Comparison of ENCODE assay signal across 23 cellular contexts in genomic region chr16:68117884-68118283, GRCh38. TPM values are rescaled to one million over a fixed set of nuclear protein-coding genes. Genes with fewer than 3 reads are reported as not detected.
DNase-seq lines count a peak whose midpoint lies in the region; ATAC-seq, FAIRE-seq and TF ChIP-seq lines count a peak whose summit lies in the region.
"Had no signal": no experiment of that assay in that cellular context is flagged by ENCODE, and none has a peak within 500 bp of the region (broad histone marks: within the 10 kb centered on the region; RNA-seq: fewer than 3 reads in every experiment).

No MANE protein-coding gene starts in this region.

- no peak overlapping the region for H3K27ac Mint-ChIP-seq in activated naive CD4-positive, alpha-beta T cell treated with anti-CD3 and anti-CD28 coated beads, Interleukin-2, amount 50 U/mL, for 72 hours
- H3K27ac Mint-ChIP-seq in activated naive CD4-positive, alpha-beta T cell treated with anti-CD3 and anti-CD28 coated beads, Interleukin-2, amount 10 ng/mL, durations not matched to agents 7 days and 5 days: no peak overlapping the region
- peak overlapping the region; percentile 15 for H3K27ac Mint-ChIP-seq in T-helper 1 cell treated with Interleukin-12 subunit alpha and Interleukin-12 subunit beta and Interleukin-4 antibody, amounts not matched to agents 30 μg/mL and 1 μg/mL, for 36 hours
- peak overlapping the region; percentile 71 to 91 (median 87) for H3K27ac Mint-ChIP-seq in immature natural killer cell
- H3K27ac Mint-ChIP-seq in stimulated activated naive CD8-positive, alpha-beta T cell treated with anti-CD3 and anti-CD28 coated beads, Interleukin-15, amount 100 ng/mL, for 72 hours: no peak overlapping the region

- intact Hi-C loops in heart left ventricle (cut with DNase I): no loop called here

- no peak for TF ChIP-seq POLR2A in heart left ventricle (IDR thresholded peaks at IDR 0.05)

- H3K27ac ChIP-seq in heart left ventricle: no peak overlapping the region
- H3K27ac ChIP-seq: SJSA1, skin epidermis, tibial artery had no signal

- no peaks in the 10 kb centered on the region for H3K27me3 ChIP-seq in heart left ventricle
- H3K27me3 ChIP-seq: SJSA1, tibial artery had no signal

- no peak for FAIRE-seq in GM19239 (lab: Jason Lieb, UNC)
- FAIRE-seq: astrocyte had no signal

- no peak overlapping the region for H3K4me3 Mint-ChIP-seq in activated naive CD4-positive, alpha-beta T cell treated with anti-CD3 and anti-CD28 coated beads, Interleukin-2, amount 10 ng/mL, durations not matched to agents 7 days and 5 days
- H3K4me3 Mint-ChIP-seq in T-helper 1 cell treated with Interleukin-12 subunit alpha and Interleukin-12 subunit beta and Interleukin-4 antibody, amounts not matched to agents 30 μg/mL and 1 μg/mL, for 36 hours: peak overlapping the region; percentile 4
- H3K4me3 Mint-ChIP-seq in immature natural killer cell: peak overlapping the region; percentile 59 to 80 (median 73)
- no peak overlapping the region for H3K4me3 Mint-ChIP-seq in stimulated activated naive CD8-positive, alpha-beta T cell treated with anti-CD3 and anti-CD28 coated beads, Interleukin-15, amount 100 ng/mL, for 72 hours
- H3K4me3 Mint-ChIP-seq: WTC11 had no signal

- peaks cover under 1% of the 10 kb centered on the region in 2 donors for H3K9me3 Mint-ChIP-seq in activated naive CD4-positive, alpha-beta T cell treated with anti-CD3 and anti-CD28 coated beads, Interleukin-2, amount 50 U/mL, for 72 hours
- H3K9me3 Mint-ChIP-seq in activated naive CD4-positive, alpha-beta T cell treated with anti-CD3 and anti-CD28 coated beads, Interleukin-2, amount 10 ng/mL, durations not matched to agents 7 days and 5 days: no peaks in the 10 kb centered on the region
- H3K9me3 Mint-ChIP-seq in T-helper 1 cell treated with Interleukin-12 subunit alpha and Interleukin-12 subunit beta and Interleukin-4 antibody, amounts not matched to agents 30 μg/mL and 1 μg/mL, for 36 hours: peaks cover under 1% of the 10 kb centered on the region
- H3K9me3 Mint-ChIP-seq in immature natural killer cell: peaks cover 0 to 2% (median 0%) of the 10 kb centered on the region in 6 donors
- H3K9me3 Mint-ChIP-seq in stimulated activated naive CD8-positive, alpha-beta T cell treated with anti-CD3 and anti-CD28 coated beads, Interleukin-15, amount 100 ng/mL, for 72 hours: no peaks in the 10 kb centered on the region
- H3K9me3 Mint-ChIP-seq: WTC11 had no signal

- H3K27me3 Mint-ChIP-seq in activated naive CD4-positive, alpha-beta T cell treated with anti-CD3 and anti-CD28 coated beads, Interleukin-2, amount 10 ng/mL, durations not matched to agents 7 days and 5 days: no peaks in the 10 kb centered on the region
- no peaks in the 10 kb centered on the region for H3K27me3 Mint-ChIP-seq in T-helper 1 cell treated with Interleukin-12 subunit alpha and Interleukin-12 subunit beta and Interleukin-4 antibody, amounts not matched to agents 30 μg/mL and 1 μg/mL, for 36 hours (ENCODE audit: low read depth)
- no peaks in the 10 kb centered on the region for H3K27me3 Mint-ChIP-seq in immature natural killer cell (ENCODE audit: low read depth in 3 of 3)
- H3K27me3 Mint-ChIP-seq in stimulated activated naive CD8-positive, alpha-beta T cell treated with anti-CD3 and anti-CD28 coated beads, Interleukin-15, amount 100 ng/mL, for 72 hours: no peaks in the 10 kb centered on the region

- peaks cover 0 to 57% (median 11%) of the 10 kb centered on the region in 12 donors for H3K4me1 ChIP-seq in heart left ventricle
- H3K4me1 ChIP-seq: SJSA1 had no signal

- H3K4me1 Mint-ChIP-seq in activated naive CD4-positive, alpha-beta T cell treated with anti-CD3 and anti-CD28 coated beads, Interleukin-2, amount 10 ng/mL, durations not matched to agents 7 days and 5 days: peaks cover 44% of the 10 kb centered on the region
- peaks cover 46% of the 10 kb centered on the region for H3K4me1 Mint-ChIP-seq in T-helper 1 cell treated with Interleukin-12 subunit alpha and Interleukin-12 subunit beta and Interleukin-4 antibody, amounts not matched to agents 30 μg/mL and 1 μg/mL, for 36 hours (ENCODE audit: low read depth)
- peaks cover 97 to 100% of the 10 kb centered on the region in 2 donors for H3K4me1 Mint-ChIP-seq in immature natural killer cell
- peaks cover 86% of the 10 kb centered on the region for H3K4me1 Mint-ChIP-seq in stimulated activated naive CD8-positive, alpha-beta T cell treated with anti-CD3 and anti-CD28 coated beads, Interleukin-15, amount 100 ng/mL, for 72 hours

- WGBS in heart left ventricle, 4 donors: 95 to 96% (median 95%) methylated on average over 3 of the region's 3 CpGs

- CTCF ChIA-PET in activated naive CD4-positive, alpha-beta T cell treated with anti-CD3 and anti-CD28 coated beads, Interleukin-2, amount 10 ng/mL, durations not matched to agents 7 days and 5 days (lab: Charles Lee): interaction anchor here (1.1 to 2.6 kb wide), 2 partner anchors 15 to 24 kb away, joined by 3 to 5 read pairs; no protein-coding TSS in a partner anchor

- H3K36me3 ChIP-seq in heart left ventricle: peaks cover 0 to 6% (median 0%) of the 10 kb centered on the region in 9 donors
- H3K36me3 ChIP-seq: SJSA1 had no signal

- no peaks in the 10 kb centered on the region for H3K9me3 ChIP-seq in heart left ventricle
- H3K9me3 ChIP-seq: Caco-2, SJSA1, tibial artery had no signal

- ATAC-seq in activated naive CD4-positive, alpha-beta T cell treated with anti-CD3 and anti-CD28 coated beads, Interleukin-2, amount 50 U/mL, for 72 hours: peak; percentile 37 to 55
- peak; percentile 53 for ATAC-seq in stimulated activated naive CD8-positive, alpha-beta T cell treated with anti-CD3 and anti-CD28 coated beads, Interleukin-15, amount 100 ng/mL, for 72 hours
- no peak for ATAC-seq in heart left ventricle
- ATAC-seq: left ventricle myocardium superior, WTC11 had no signal

- no peak for TF ChIP-seq CTCF in heart left ventricle (IDR thresholded peaks at IDR 0.05)

- no peak overlapping the region for H3K4me3 ChIP-seq in heart left ventricle
- H3K4me3 ChIP-seq: SJSA1, skin epidermis, tibial artery had no signal

- no peak for DNase-seq in activated naive CD4-positive, alpha-beta T cell treated with anti-CD3 and anti-CD28 coated beads, Interleukin-2, amount 50 U/mL, for 72 hours (ENCODE audit: low spot score in 2 of 2)
- no peak for DNase-seq in activated naive CD4-positive, alpha-beta T cell treated with anti-CD3 and anti-CD28 coated beads, Interleukin-2, amount 10 ng/mL, durations not matched to agents 7 days and 5 days
- DNase-seq in immature natural killer cell: peak in 2 of 3 donors; percentile 16 to 26
- DNase-seq in stimulated activated naive CD8-positive, alpha-beta T cell treated with anti-CD3 and anti-CD28 coated beads, Interleukin-15, amount 100 ng/mL, for 72 hours: no peak
- no peak for DNase-seq in GM19239 (ENCODE audit: insufficient read length, low spot score)
- DNase-seq in heart left ventricle: no peak
- DNase-seq: activated naive CD4-positive, alpha-beta T cell; Caco-2; central memory CD4-positive, alpha-beta T cell; hippocampal formation; KBM-7; left ventricle myocardium superior; MV-4-11; NCI-H526; stimulated activated CD4-positive, alpha-beta T cell treated with anti-CD3 and anti-CD28 coated beads, Interleukin-2, amount 100 ng/mL, for 24 hours; stimulated activated naive CD4-positive, alpha-beta T cell; T-helper 9 cell; tibial artery had no signal

- peaks cover 5 to 12% of the 10 kb centered on the region in 2 donors for H3K36me3 Mint-ChIP-seq in activated naive CD4-positive, alpha-beta T cell treated with anti-CD3 and anti-CD28 coated beads, Interleukin-2, amount 50 U/mL, for 72 hours
- H3K36me3 Mint-ChIP-seq in activated naive CD4-positive, alpha-beta T cell treated with anti-CD3 and anti-CD28 coated beads, Interleukin-2, amount 10 ng/mL, durations not matched to agents 7 days and 5 days: peaks cover 21% of the 10 kb centered on the region
- H3K36me3 Mint-ChIP-seq in T-helper 1 cell treated with Interleukin-12 subunit alpha and Interleukin-12 subunit beta and Interleukin-4 antibody, amounts not matched to agents 30 μg/mL and 1 μg/mL, for 36 hours (ENCODE audit: low read depth): peaks cover 19% of the 10 kb centered on the region
- peaks cover 0 to 4% (median under 1%) of the 10 kb centered on the region in 3 donors for H3K36me3 Mint-ChIP-seq in immature natural killer cell

RNA-seq across cellular contexts. Expression of gene NFATC3, which starts 32.7 kb away (rescaled TPM):
- 10 to 100 TPM; 64.2 to 90.1 TPM for total RNA-seq in activated naive CD4-positive, alpha-beta T cell treated with anti-CD3 and anti-CD28 coated beads, Interleukin-2, amount 50 U/mL, for 72 hours
- polyA plus RNA-seq in immature natural killer cell (100 to 1,000 TPM in 2 of 3 donors, 10 to 100 TPM in 1; 66.5 to 160 (median 119) TPM), heart left ventricle (10 to 100 TPM in 1 of 2 donors, 1 to 10 TPM in 1; 5.9 to 12.1 TPM)
- total RNA-seq in heart left ventricle: 10 to 100 TPM; 20.6 to 35.1 (median 28.8) TPM

Comparison
In these comparisons a context has a peak if more than half of its experiments do, and no peak if none do; other contexts are left out.
1. ATAC-seq: peak in activated naive CD4-positive, alpha-beta T cell treated with anti-CD3 and anti-CD28 coated beads, Interleukin-2, amount 50 U/mL, for 72 hours (2 of 2) and stimulated activated naive CD8-positive, alpha-beta T cell treated with anti-CD3 and anti-CD28 coated beads, Interleukin-15, amount 100 ng/mL, for 72 hours (single experiment); none in heart left ventricle (0 of 4).
2. DNase-seq: peak in immature natural killer cell (2 of 3); none in activated naive CD4-positive, alpha-beta T cell treated with anti-CD3 and anti-CD28 coated beads, Interleukin-2, amount 50 U/mL, for 72 hours (0 of 2), activated naive CD4-positive, alpha-beta T cell treated with anti-CD3 and anti-CD28 coated beads, Interleukin-2, amount 10 ng/mL, durations not matched to agents 7 days and 5 days (single experiment), stimulated activated naive CD8-positive, alpha-beta T cell treated with anti-CD3 and anti-CD28 coated beads, Interleukin-15, amount 100 ng/mL, for 72 hours (0 of 2), GM19239 (single experiment) and heart left ventricle (0 of 5).
3. H3K27ac Mint-ChIP-seq: peak in T-helper 1 cell treated with Interleukin-12 subunit alpha and Interleukin-12 subunit beta and Interleukin-4 antibody, amounts not matched to agents 30 μg/mL and 1 μg/mL, for 36 hours (single experiment) and immature natural killer cell (6 of 6); none in activated naive CD4-positive, alpha-beta T cell treated with anti-CD3 and anti-CD28 coated beads, Interleukin-2, amount 50 U/mL, for 72 hours (0 of 2), activated naive CD4-positive, alpha-beta T cell treated with anti-CD3 and anti-CD28 coated beads, Interleukin-2, amount 10 ng/mL, durations not matched to agents 7 days and 5 days (single experiment) and stimulated activated naive CD8-positive, alpha-beta T cell treated with anti-CD3 and anti-CD28 coated beads, Interleukin-15, amount 100 ng/mL, for 72 hours (0 of 2).
4. H3K4me3 Mint-ChIP-seq: peak in T-helper 1 cell treated with Interleukin-12 subunit alpha and Interleukin-12 subunit beta and Interleukin-4 antibody, amounts not matched to agents 30 μg/mL and 1 μg/mL, for 36 hours (single experiment) and immature natural killer cell (5 of 5); none in activated naive CD4-positive, alpha-beta T cell treated with anti-CD3 and anti-CD28 coated beads, Interleukin-2, amount 10 ng/mL, durations not matched to agents 7 days and 5 days (single experiment) and stimulated activated naive CD8-positive, alpha-beta T cell treated with anti-CD3 and anti-CD28 coated beads, Interleukin-15, amount 100 ng/mL, for 72 hours (0 of 2).